Comparison of ENCODE assay signal across 12 cellular contexts in the genomic region with DNA sequence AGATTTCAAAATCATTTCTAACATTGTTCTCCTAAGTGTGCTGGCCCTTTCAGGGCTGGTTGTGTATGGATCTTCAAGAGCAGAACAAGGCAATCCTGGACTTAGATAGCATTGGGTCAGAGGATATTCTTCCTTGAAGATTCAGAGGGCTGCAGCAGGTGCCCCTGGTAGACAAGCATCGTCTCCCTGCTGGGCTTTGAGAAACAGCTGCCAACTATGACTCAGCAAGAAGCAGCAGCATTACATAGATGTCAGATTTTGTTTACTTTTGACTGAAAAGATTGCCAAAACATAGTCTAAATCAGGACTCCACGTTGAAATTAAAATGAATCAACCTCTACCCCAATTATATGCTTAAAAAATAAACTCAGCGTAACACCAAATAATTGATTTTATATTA.
DNase-seq lines count a peak whose midpoint lies in the region; ATAC-seq lines count a peak whose summit lies in the region.
"Had no signal": no experiment of that assay in that cellular context is flagged by ENCODE, and none has a peak within 500 bp of the region (broad histone marks: within the 10 kb centered on the region; RNA-seq: fewer than 3 reads in every experiment).

No MANE protein-coding gene starts in this region.

- no peak overlapping the region for H3K23ac ChIP-seq in mesendoderm (ENCODE audit: low read length)

- no peak for ATAC-seq in HG02759 (IDR thresholded peaks at IDR 0.05; ENCODE audit: unreplicated experiment)
- ATAC-seq in HG03354 (IDR thresholded peaks at IDR 0.05; ENCODE audit: poor library complexity, severe bottlenecking, unreplicated experiment): no peak

- H2AK5ac ChIP-seq in mesendoderm (ENCODE audit: low read length): no peak overlapping the region

- no peaks in the 10 kb centered on the region for H3K36me3 ChIP-seq in mesendoderm (ENCODE audit: control insufficient read depth, insufficient read depth, low read length)

- no peak overlapping the region for H3K4me3 ChIP-seq in mesendoderm (ENCODE audit: low read length)

- H3K4ac ChIP-seq in mesendoderm (ENCODE audit: low read depth, low read length): no peak overlapping the region

- H3K18ac ChIP-seq in mesendoderm (ENCODE audit: low read length): no peak overlapping the region

- no peaks in the 10 kb centered on the region for H3K79me1 ChIP-seq in mesendoderm (ENCODE audit: low read length)

- no CpG with 5 or more reads among the region's 3 CpGs for WGBS in mesendoderm (ENCODE audit: extremely low coverage, insufficient coverage, low lambda C conversion rate)

- no peak overlapping the region for H2BK5ac ChIP-seq in mesendoderm (ENCODE audit: low read length)

- H3K4me1 ChIP-seq in mesendoderm (ENCODE audit: control insufficient read depth, low read depth, low read length): no peaks in the 10 kb centered on the region
- H3K4me1 ChIP-seq: parathyroid adenoma had no signal

- no peak overlapping the region for H4K5ac ChIP-seq in mesendoderm (ENCODE audit: low read length)

- no peak overlapping the region for H3K4me2 ChIP-seq in mesendoderm (ENCODE audit: low read length)

- H3K9ac ChIP-seq in mesendoderm (ENCODE audit: low read length): no peak overlapping the region
- H3K9ac ChIP-seq: parathyroid adenoma had no signal

- no peak overlapping the region for H4K8ac ChIP-seq in mesendoderm (ENCODE audit: low read depth, low read length)

- H3K56ac ChIP-seq in mesendoderm (ENCODE audit: low read length): no peak overlapping the region

- H3K27me3 ChIP-seq in mesendoderm (ENCODE audit: insufficient read depth, low read length, poor library complexity): no peaks in the 10 kb centered on the region

- H3K79me2 ChIP-seq in mesendoderm (ENCODE audit: control insufficient read depth, insufficient read depth, low read length): no peaks in the 10 kb centered on the region
- H3K79me2 ChIP-seq: parathyroid adenoma had no signal

- DNase-seq in DMS79 treated with DMSO at 0.1 percent for 48 hours (lab: John Stamatoyannopoulos, UW): peak; percentile 69
- peak; percentile 75 to 92 for DNase-seq in NCI-H2081 (lab: John Stamatoyannopoulos, UW)
- peak; percentile 86 to 91 for DNase-seq in SHP77 (lab: John Stamatoyannopoulos, UW)
- DNase-seq in mesendoderm: peak; percentile 59
- no peak for DNase-seq in stimulated activated CD4-positive, alpha-beta T cell treated with anti-CD3 and anti-CD28 coated beads, Interleukin-12 subunit alpha, Interleukin-12 subunit beta, amount 100 ng/mL, for 4 hours
- no peak for DNase-seq in UCSD-AML1 (lab: John Stamatoyannopoulos, UW; ENCODE audit: unreplicated experiment)
- DNase-seq: effector memory CD4-positive, alpha-beta T cell; mammary epithelial cell; stimulated activated CD4-positive, alpha-beta T cell treated with anti-CD3 and anti-CD28 coated beads, Interleukin-2, amount 100 ng/mL, for 24 hours had no signal

- H2BK15ac ChIP-seq in mesendoderm (replicated peaks; ENCODE audit: low read depth): no peak overlapping the region

- no peak overlapping the region for H2BK120ac ChIP-seq in mesendoderm (ENCODE audit: low read depth, low read length)

- no peak overlapping the region for H3K27ac ChIP-seq in mesendoderm (ENCODE audit: low read depth, low read length)
- H3K27ac ChIP-seq: parathyroid adenoma had no signal

Comparison
In these comparisons a context has a peak if more than half of its experiments do, and no peak if none do; other contexts are left out.
1. DNase-seq: peak in DMS79 treated with DMSO at 0.1 percent for 48 hours (single experiment), NCI-H2081 (2 of 2), SHP77 (2 of 2) and mesendoderm (single experiment); none in stimulated activated CD4-positive, alpha-beta T cell treated with anti-CD3 and anti-CD28 coated beads, Interleukin-12 subunit alpha, Interleukin-12 subunit beta, amount 100 ng/mL, for 4 hours (single experiment) and UCSD-AML1 (single experiment).